In genomic region chr1:145859491-145860159, GRCh38 we compare ENCODE assay signal across 8 cellular contexts. TPM values are rescaled to one million over a fixed set of nuclear protein-coding genes. Genes with fewer than 3 reads are reported as not detected.
DNase-seq lines count a peak whose midpoint lies in the region; TF ChIP-seq lines count a peak whose summit lies in the region.

No MANE protein-coding gene starts in this region.

- H3K36me3 ChIP-seq in Loucy (ENCODE audit: insufficient read depth, low read length) (peaks cover 17% of the 10 kb centered on the region; the same call in 1 of the 2 replicates), neuron (ENCODE audit: insufficient read depth, low read length) (peaks cover 22% of the 10 kb centered on the region)

- no peaks in the 10 kb centered on the region for H3K9me2 ChIP-seq in Loucy (replicated peaks; ENCODE audit: low read depth, low read length)

- peak overlapping the region; percentile 62 for H3K4me2 ChIP-seq in Loucy (ENCODE audit: low read depth, low read length, poor library complexity, severe bottlenecking)

- peak overlapping the region; percentile 91 for H3K27ac ChIP-seq in substantia nigra (ENCODE audit: low read depth, low read length, poor library complexity, severe bottlenecking)

- H4K20me1 ChIP-seq in Loucy (ENCODE audit: insufficient read depth, low read length, poor library complexity, severe bottlenecking) = peaks cover 11% of the 10 kb centered on the region

- peak; percentile 90 for DNase-seq in ELF-1 (ENCODE audit: low read depth, low spot score)
- peak; percentile 73 for DNase-seq in H4 (ENCODE audit: low spot score)
- DNase-seq in SHP77 treated with DMSO at 0.1 percent for 48 hours (lab: John Stamatoyannopoulos, UW) = peak; percentile 74
- peak; percentile 65 for DNase-seq in activated gamma-delta T cell treated with anti-CD3 and anti-CD28 coated beads, Interleukin-2, amount 50 U/mL, for 16 hours (ENCODE audit: low read depth)
- peak; percentile 83 for DNase-seq in foreskin melanocyte
- peak; percentile 29 to 89 (median 72) for DNase-seq in substantia nigra (lab: John Stamatoyannopoulos, UW)

- peak overlapping the region; percentile 83 for H3K9ac ChIP-seq in Loucy (ENCODE audit: low read depth, low read length, poor library complexity, severe bottlenecking)

- H3F3A ChIP-seq in Loucy (ENCODE audit: low read depth) = peaks cover 3% of the 10 kb centered on the region; the same call in 1 of the 2 replicates

- no peaks in the 10 kb centered on the region for H3K9me3 ChIP-seq in Loucy (ENCODE audit: insufficient read depth, low read depth, low read length)
- no peaks in the 10 kb centered on the region for H3K9me3 ChIP-seq in neuron (ENCODE audit: low read length)

- peak overlapping the region; percentile 87 for H3K4me3 ChIP-seq in Loucy (ENCODE audit: low read length, poor library complexity, severe bottlenecking)
- H3K4me3 ChIP-seq in neuron (ENCODE audit: low read length) = peak overlapping the region; percentile 77

- peaks cover 17% of the 10 kb centered on the region for H3K79me2 ChIP-seq in Loucy (ENCODE audit: insufficient read depth, low read length)

- TF ChIP-seq CTCF in Loucy (conservative IDR thresholded peaks at IDR 0.05; ENCODE audit: low read length) = no peak

- H3K27me3 ChIP-seq in Loucy (ENCODE audit: insufficient read depth, low read length, poor library complexity, severe bottlenecking) = no peaks in the 10 kb centered on the region
- no peaks in the 10 kb centered on the region for H3K27me3 ChIP-seq in neuron (ENCODE audit: insufficient read depth, low read length)

- H2AFZ ChIP-seq in Loucy (ENCODE audit: low read length) = peak overlapping the region; percentile 93
- H2AFZ ChIP-seq in neuron (ENCODE audit: low read depth, low read length) = peak overlapping the region; percentile 79

- H3K4me1 ChIP-seq in Loucy (ENCODE audit: insufficient read depth, low read length, poor library complexity, severe bottlenecking) (peaks cover 11% of the 10 kb centered on the region), neuron (ENCODE audit: insufficient read depth, low read length) (peaks cover 10% of the 10 kb centered on the region)

RNA-seq across cellular contexts. Expression of gene PIAS3, which starts 0.7 kb away (rescaled TPM):
- total RNA-seq in H4 (2014; rRNA removed; shearing (Covaris generic)) = 10.2 and 12.8 TPM in 2 replicates

RNA-seq across cellular contexts. Expression of gene NUDT17, which starts 14.2 kb away (rescaled TPM):
- 10.1 and 10.3 TPM in 2 replicates for total RNA-seq in H4 (2014; rRNA removed; shearing (Covaris generic))

RNA-seq across cellular contexts. Expression of gene ANKRD35, which starts 26.0 kb away (rescaled TPM):
- not detected in 2 replicates for total RNA-seq in H4 (2014; rRNA removed; shearing (Covaris generic))

RNA-seq across cellular contexts. Expression of gene POLR3C, which starts 35.6 kb away (rescaled TPM):
- 30.1 and 34.9 TPM in 2 replicates for total RNA-seq in H4 (2014; rRNA removed; shearing (Covaris generic))

RNA-seq across cellular contexts. Expression of gene RNF115, which starts 35.7 kb away (rescaled TPM):
- total RNA-seq in H4 (2014; rRNA removed; shearing (Covaris generic)) = 6.3 and 6.6 TPM in 2 replicates

Comparison
In these comparisons a context has a peak if more than half of its experiments do, and no peak if none do; other contexts are left out.
1. Peak in every context shown above with its lines: DNase-seq, H3K4me3 ChIP-seq and H3K27ac ChIP-seq.